2 cellular contexts compared by ENCODE assay signal in the genomic region with DNA sequence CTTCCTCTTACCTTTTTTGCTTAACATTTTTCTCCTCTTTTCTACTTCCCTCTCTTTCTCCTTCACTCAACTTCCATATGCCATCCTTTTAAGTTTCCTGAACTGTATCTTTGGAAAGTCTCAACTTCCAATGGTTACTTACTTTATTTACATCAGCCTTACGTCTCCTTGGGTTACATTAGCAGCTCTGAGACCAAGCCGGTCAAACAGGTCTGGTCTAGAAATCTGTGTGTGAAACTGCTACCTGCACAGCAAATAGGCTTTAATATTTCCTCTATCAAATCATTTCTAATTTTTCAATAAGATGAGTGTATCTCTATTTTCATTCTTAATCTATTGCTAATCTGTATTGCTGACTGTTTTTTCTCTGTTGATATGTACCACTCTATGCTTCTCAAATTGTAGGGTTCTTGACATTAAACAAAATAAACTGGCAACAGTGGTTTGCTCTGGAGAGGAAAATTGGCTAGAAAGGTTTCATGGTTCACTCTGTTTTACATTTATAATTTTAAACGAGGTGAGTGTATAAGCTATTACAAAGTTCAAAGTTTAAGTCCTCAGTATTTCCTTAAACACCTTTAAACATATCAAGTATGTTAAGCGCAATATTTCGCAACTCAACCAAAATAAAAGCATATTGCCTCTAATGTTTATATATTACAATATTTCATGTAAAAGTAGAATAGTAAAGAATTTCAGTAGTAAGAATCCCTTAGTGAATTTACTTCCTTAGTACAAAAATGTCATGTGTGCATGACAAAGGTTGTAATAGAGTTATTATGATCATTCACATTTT.
TF ChIP-seq lines count a peak whose summit lies in the region.

No MANE protein-coding gene starts in this region.

TF ChIP-seq in HCT116, 20 proteins besides CTCF, POLR2A, EP300 and RAD21 (continued from another document):
- TF ChIP-seq ZBTB33 (IDR thresholded peaks at IDR 0.05; ENCODE audit: extremely low read depth, insufficient replicate concordance, low read length) = no peak
- no peak for TF ChIP-seq CEBPB (IDR thresholded peaks at IDR 0.05; ENCODE audit: low read depth)
- TF ChIP-seq SP1 (IDR thresholded peaks at IDR 0.05; ENCODE audit: low read depth) = no peak
- no peak for TF ChIP-seq EZH2phosphoT487 (IDR thresholded peaks at IDR 0.05; ENCODE audit: borderline replicate concordance)
- no peak for TF ChIP-seq CBX3 (IDR thresholded peaks at IDR 0.05; ENCODE audit: low read depth)
- TF ChIP-seq SIN3A (IDR thresholded peaks at IDR 0.05; ENCODE audit: low read depth) = no peak
- TF ChIP-seq REST (IDR thresholded peaks at IDR 0.05; ENCODE audit: low read depth) = no peak
- TF ChIP-seq FOSL1 (IDR thresholded peaks at IDR 0.05; ENCODE audit: low read depth) = no peak
- TF ChIP-seq ZNF274 (IDR thresholded peaks at IDR 0.05; ENCODE audit: low read depth, low read length) = no peak
- no peak for TF ChIP-seq YY1 (IDR thresholded peaks at IDR 0.05; ENCODE audit: extremely low read depth, insufficient replicate concordance, low read depth, low read length)
- no peak for TF ChIP-seq ELF1 (IDR thresholded peaks at IDR 0.05; ENCODE audit: borderline replicate concordance, low read depth)
- TF ChIP-seq EGR1 (IDR thresholded peaks at IDR 0.05; ENCODE audit: low read depth) = no peak
- TF ChIP-seq TCF7L2 (IDR thresholded peaks at IDR 0.05; ENCODE audit: borderline replicate concordance, extremely low read depth, insufficient read depth, insufficient read length) = no peak
- no peak for TF ChIP-seq EZH2 (IDR thresholded peaks at IDR 0.05)
- TF ChIP-seq POLR2AphosphoS5 (IDR thresholded peaks at IDR 0.05; ENCODE audit: low read depth, low read length) = no peak
- no peak for TF ChIP-seq ZFX (IDR thresholded peaks at IDR 0.05)
- TF ChIP-seq JUND (IDR thresholded peaks at IDR 0.05) = no peak

TF ChIP-seq in WTC11, 78 proteins besides CTCF, POLR2A, EP300 and RAD21 (continued from another document):
- TF ChIP-seq, protein P1, sequence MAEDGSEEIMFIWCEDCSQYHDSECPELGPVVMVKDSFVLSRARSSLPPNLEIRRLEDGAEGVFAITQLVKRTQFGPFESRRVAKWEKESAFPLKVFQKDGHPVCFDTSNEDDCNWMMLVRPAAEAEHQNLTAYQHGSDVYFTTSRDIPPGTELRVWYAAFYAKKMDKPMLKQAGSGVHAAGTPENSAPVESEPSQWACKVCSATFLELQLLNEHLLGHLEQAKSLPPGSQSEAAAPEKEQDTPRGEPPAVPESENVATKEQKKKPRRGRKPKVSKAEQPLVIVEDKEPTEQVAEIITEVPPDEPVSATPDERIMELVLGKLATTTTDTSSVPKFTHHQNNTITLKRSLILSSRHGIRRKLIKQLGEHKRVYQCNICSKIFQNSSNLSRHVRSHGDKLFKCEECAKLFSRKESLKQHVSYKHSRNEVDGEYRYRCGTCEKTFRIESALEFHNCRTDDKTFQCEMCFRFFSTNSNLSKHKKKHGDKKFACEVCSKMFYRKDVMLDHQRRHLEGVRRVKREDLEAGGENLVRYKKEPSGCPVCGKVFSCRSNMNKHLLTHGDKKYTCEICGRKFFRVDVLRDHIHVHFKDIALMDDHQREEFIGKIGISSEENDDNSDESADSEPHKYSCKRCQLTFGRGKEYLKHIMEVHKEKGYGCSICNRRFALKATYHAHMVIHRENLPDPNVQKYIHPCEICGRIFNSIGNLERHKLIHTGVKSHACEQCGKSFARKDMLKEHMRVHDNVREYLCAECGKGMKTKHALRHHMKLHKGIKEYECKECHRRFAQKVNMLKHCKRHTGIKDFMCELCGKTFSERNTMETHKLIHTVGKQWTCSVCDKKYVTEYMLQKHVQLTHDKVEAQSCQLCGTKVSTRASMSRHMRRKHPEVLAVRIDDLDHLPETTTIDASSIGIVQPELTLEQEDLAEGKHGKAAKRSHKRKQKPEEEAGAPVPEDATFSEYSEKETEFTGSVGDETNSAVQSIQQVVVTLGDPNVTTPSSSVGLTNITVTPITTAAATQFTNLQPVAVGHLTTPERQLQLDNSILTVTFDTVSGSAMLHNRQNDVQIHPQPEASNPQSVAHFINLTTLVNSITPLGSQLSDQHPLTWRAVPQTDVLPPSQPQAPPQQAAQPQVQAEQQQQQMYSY (CRISPR knock-in tag; IDR thresholded peaks at IDR 0.05) = no peak
- TF ChIP-seq MXD4 (CRISPR knock-in tag; IDR thresholded peaks at IDR 0.05; ENCODE audit: borderline replicate concordance) (no peak), ZBTB43 (CRISPR knock-in tag; IDR thresholded peaks at IDR 0.05) (no peak), HMGXB4 (CRISPR knock-in tag; IDR thresholded peaks at IDR 0.05) (no peak), JUN (CRISPR knock-in tag; IDR thresholded peaks at IDR 0.05) (no peak), ZNF121 (CRISPR knock-in tag; IDR thresholded peaks at IDR 0.05) (no peak), FOXP1 (CRISPR knock-in tag; IDR thresholded peaks at IDR 0.05; ENCODE audit: borderline replicate concordance) (no peak), ATF6 (CRISPR knock-in tag; IDR thresholded peaks at IDR 0.05) (no peak), E2F4 (CRISPR knock-in tag; IDR thresholded peaks at IDR 0.05; ENCODE audit: borderline replicate concordance, low read depth) (no peak)
- TF ChIP-seq, protein P2, sequence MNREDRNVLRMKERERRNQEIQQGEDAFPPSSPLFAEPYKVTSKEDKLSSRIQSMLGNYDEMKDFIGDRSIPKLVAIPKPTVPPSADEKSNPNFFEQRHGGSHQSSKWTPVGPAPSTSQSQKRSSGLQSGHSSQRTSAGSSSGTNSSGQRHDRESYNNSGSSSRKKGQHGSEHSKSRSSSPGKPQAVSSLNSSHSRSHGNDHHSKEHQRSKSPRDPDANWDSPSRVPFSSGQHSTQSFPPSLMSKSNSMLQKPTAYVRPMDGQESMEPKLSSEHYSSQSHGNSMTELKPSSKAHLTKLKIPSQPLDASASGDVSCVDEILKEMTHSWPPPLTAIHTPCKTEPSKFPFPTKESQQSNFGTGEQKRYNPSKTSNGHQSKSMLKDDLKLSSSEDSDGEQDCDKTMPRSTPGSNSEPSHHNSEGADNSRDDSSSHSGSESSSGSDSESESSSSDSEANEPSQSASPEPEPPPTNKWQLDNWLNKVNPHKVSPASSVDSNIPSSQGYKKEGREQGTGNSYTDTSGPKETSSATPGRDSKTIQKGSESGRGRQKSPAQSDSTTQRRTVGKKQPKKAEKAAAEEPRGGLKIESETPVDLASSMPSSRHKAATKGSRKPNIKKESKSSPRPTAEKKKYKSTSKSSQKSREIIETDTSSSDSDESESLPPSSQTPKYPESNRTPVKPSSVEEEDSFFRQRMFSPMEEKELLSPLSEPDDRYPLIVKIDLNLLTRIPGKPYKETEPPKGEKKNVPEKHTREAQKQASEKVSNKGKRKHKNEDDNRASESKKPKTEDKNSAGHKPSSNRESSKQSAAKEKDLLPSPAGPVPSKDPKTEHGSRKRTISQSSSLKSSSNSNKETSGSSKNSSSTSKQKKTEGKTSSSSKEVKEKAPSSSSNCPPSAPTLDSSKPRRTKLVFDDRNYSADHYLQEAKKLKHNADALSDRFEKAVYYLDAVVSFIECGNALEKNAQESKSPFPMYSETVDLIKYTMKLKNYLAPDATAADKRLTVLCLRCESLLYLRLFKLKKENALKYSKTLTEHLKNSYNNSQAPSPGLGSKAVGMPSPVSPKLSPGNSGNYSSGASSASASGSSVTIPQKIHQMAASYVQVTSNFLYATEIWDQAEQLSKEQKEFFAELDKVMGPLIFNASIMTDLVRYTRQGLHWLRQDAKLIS (CRISPR knock-in tag; IDR thresholded peaks at IDR 0.05; ENCODE audit: borderline replicate concordance) = no peak
- TF ChIP-seq, protein P3, sequence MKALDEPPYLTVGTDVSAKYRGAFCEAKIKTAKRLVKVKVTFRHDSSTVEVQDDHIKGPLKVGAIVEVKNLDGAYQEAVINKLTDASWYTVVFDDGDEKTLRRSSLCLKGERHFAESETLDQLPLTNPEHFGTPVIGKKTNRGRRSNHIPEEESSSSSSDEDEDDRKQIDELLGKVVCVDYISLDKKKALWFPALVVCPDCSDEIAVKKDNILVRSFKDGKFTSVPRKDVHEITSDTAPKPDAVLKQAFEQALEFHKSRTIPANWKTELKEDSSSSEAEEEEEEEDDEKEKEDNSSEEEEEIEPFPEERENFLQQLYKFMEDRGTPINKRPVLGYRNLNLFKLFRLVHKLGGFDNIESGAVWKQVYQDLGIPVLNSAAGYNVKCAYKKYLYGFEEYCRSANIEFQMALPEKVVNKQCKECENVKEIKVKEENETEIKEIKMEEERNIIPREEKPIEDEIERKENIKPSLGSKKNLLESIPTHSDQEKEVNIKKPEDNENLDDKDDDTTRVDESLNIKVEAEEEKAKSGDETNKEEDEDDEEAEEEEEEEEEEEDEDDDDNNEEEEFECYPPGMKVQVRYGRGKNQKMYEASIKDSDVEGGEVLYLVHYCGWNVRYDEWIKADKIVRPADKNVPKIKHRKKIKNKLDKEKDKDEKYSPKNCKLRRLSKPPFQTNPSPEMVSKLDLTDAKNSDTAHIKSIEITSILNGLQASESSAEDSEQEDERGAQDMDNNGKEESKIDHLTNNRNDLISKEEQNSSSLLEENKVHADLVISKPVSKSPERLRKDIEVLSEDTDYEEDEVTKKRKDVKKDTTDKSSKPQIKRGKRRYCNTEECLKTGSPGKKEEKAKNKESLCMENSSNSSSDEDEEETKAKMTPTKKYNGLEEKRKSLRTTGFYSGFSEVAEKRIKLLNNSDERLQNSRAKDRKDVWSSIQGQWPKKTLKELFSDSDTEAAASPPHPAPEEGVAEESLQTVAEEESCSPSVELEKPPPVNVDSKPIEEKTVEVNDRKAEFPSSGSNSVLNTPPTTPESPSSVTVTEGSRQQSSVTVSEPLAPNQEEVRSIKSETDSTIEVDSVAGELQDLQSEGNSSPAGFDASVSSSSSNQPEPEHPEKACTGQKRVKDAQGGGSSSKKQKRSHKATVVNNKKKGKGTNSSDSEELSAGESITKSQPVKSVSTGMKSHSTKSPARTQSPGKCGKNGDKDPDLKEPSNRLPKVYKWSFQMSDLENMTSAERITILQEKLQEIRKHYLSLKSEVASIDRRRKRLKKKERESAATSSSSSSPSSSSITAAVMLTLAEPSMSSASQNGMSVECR (CRISPR knock-in tag; IDR thresholded peaks at IDR 0.05; ENCODE audit: borderline replicate concordance) = no peak
- TF ChIP-seq, protein P4, sequence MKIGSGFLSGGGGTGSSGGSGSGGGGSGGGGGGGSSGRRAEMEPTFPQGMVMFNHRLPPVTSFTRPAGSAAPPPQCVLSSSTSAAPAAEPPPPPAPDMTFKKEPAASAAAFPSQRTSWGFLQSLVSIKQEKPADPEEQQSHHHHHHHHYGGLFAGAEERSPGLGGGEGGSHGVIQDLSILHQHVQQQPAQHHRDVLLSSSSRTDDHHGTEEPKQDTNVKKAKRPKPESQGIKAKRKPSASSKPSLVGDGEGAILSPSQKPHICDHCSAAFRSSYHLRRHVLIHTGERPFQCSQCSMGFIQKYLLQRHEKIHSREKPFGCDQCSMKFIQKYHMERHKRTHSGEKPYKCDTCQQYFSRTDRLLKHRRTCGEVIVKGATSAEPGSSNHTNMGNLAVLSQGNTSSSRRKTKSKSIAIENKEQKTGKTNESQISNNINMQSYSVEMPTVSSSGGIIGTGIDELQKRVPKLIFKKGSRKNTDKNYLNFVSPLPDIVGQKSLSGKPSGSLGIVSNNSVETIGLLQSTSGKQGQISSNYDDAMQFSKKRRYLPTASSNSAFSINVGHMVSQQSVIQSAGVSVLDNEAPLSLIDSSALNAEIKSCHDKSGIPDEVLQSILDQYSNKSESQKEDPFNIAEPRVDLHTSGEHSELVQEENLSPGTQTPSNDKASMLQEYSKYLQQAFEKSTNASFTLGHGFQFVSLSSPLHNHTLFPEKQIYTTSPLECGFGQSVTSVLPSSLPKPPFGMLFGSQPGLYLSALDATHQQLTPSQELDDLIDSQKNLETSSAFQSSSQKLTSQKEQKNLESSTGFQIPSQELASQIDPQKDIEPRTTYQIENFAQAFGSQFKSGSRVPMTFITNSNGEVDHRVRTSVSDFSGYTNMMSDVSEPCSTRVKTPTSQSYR (CRISPR knock-in tag; IDR thresholded peaks at IDR 0.05) = no peak
TF ChIP-seq in WTC11: peak in this region for 0.
